ENCODE assay signal across 9 cellular contexts in genomic region chr20:51800769-51801219, GRCh38. TPM values are rescaled to one million over a fixed set of nuclear protein-coding genes. Genes with fewer than 3 reads are reported as not detected.
A peak's percentile ranks its signal among the peaks of the same experiment; 100 is the strongest.
DNase-seq lines count a peak whose midpoint lies in the region; ATAC-seq and TF ChIP-seq lines count a peak whose summit lies in the region.
"Had no signal": no experiment of that assay in that cellular context is flagged by ENCODE, and none has a peak within 500 bp of the region (broad histone marks: within the 10 kb centered on the region; RNA-seq: fewer than 3 reads in every experiment).

No MANE protein-coding gene starts in this region.

- in situ Hi-C loops in GM23248 (cut with MboI) = no loop called here

- H3K4me1 ChIP-seq in GM23248 (ENCODE audit: insufficient read depth) = 0 out of 2 replicates have a peak, but pooled peaks cover 5% of the 10 kb centered on the region
- peaks cover 0 to 28% (median 18%) of the 10 kb centered on the region in 3 donors for H3K4me1 ChIP-seq in gastroesophageal sphincter

- no peak for TF ChIP-seq EP300 in gastroesophageal sphincter (IDR thresholded peaks at IDR 0.05)

- no peak for TF ChIP-seq POLR2A in gastroesophageal sphincter (IDR thresholded peaks at IDR 0.05)

- H3K9me2 ChIP-seq in GM23248 (ENCODE audit: insufficient read depth) = no peaks in the 10 kb centered on the region

- H3K27me3 ChIP-seq in GM23248 (replicated peaks; ENCODE audit: insufficient read depth) (peaks cover 40% of the 10 kb centered on the region), gastroesophageal sphincter (peaks cover 55% of the 10 kb centered on the region)

- peak; percentile 30 for DNase-seq in GM23248
- no peak for DNase-seq in SK-N-MC (ENCODE audit: low read depth, low spot score)
- peak; percentile 11 for DNase-seq in fibroblast of the aortic adventitia (ENCODE audit: low read depth)
- DNase-seq in retina = peak; percentile 56
- no peak for DNase-seq in NCI-H774 (lab: John Stamatoyannopoulos, UW)

- H4K20me1 ChIP-seq in GM23248 (ENCODE audit: insufficient read depth) = no peaks in the 10 kb centered on the region

- no peaks in the 10 kb centered on the region for H3K9me3 ChIP-seq in GM23248 (ENCODE audit: low read depth)
- no peaks in the 10 kb centered on the region for H3K9me3 ChIP-seq in SK-N-MC (ENCODE audit: low read depth, low read length)
- H3K9me3 ChIP-seq in gastroesophageal sphincter = no peaks in the 10 kb centered on the region

- peak overlapping the region; percentile 85 for H3K4me2 ChIP-seq in GM23248 (ENCODE audit: unreplicated experiment)

- H3K9ac ChIP-seq in GM23248 (0 out of 2 replicates have a peak overlapping the region, but pooled peaks have one; percentile 24), SK-N-MC (ENCODE audit: insufficient read length) (peak overlapping the region; percentile 72)

- H3K27ac ChIP-seq in GM23248 = no peak overlapping the region
- H3K27ac ChIP-seq in SK-N-MC = no peak overlapping the region
- no peak overlapping the region for H3K27ac ChIP-seq in gastroesophageal sphincter

- H3K36me3 ChIP-seq in GM23248 (ENCODE audit: low read depth) = no peaks in the 10 kb centered on the region
- no peaks in the 10 kb centered on the region for H3K36me3 ChIP-seq in SK-N-MC (ENCODE audit: insufficient read depth, low read length)
- H3K36me3 ChIP-seq in gastroesophageal sphincter = no peaks in the 10 kb centered on the region

- peak overlapping the region; percentile 89 for H2AFZ ChIP-seq in GM23248

- 0 out of 2 replicates have a peak, but pooled peaks cover 10% of the 10 kb centered on the region for H3F3A ChIP-seq in GM23248 (ENCODE audit: insufficient read depth)

- 1 to 2% methylated on average over 38 of the region's 38 CpGs for WGBS in GM23248 (ENCODE audit: low coverage in 1 of 2, low lambda C conversion rate in 2 of 2, missing lambda C conversion rate in 2 of 2), 2 experiments
- WGBS in gastroesophageal sphincter (ENCODE audit: low coverage in 1 of 2), 2 donors = 0% methylated on average over 9 of the region's 38 CpGs; no CpG with 5 or more reads in 1 of the 2 donors

- ATAC-seq in GM18909 (IDR thresholded peaks at IDR 0.05; ENCODE audit: poor library complexity, unreplicated experiment) (no peak), HG03457 (IDR thresholded peaks at IDR 0.05; ENCODE audit: unreplicated experiment) (no peak), gastroesophageal sphincter (no peak)

- TF ChIP-seq CTCF in fibroblast of the aortic adventitia (IDR thresholded peaks at IDR 0.05; ENCODE audit: insufficient read depth, low read length) = no peak
- TF ChIP-seq CTCF in gastroesophageal sphincter (IDR thresholded peaks at IDR 0.05) = no peak

- H3K4me3 ChIP-seq in GM23248 (peak overlapping the region; percentile 75), SK-N-MC (peak overlapping the region; percentile 75), fibroblast of the aortic adventitia (ENCODE audit: low read depth, low read length) (peak overlapping the region; percentile 58), gastroesophageal sphincter (peak overlapping the region in 1 of 2 donors; percentile 48)

- no peaks in the 10 kb centered on the region for H3K79me2 ChIP-seq in GM23248 (ENCODE audit: insufficient read depth)

RNA-seq across cellular contexts. Expression of gene SALL4, which starts 1.5 kb away (rescaled TPM):
- not detected in 2 replicates for total RNA-seq in GM23248 (2014; rRNA removed; shearing (Covaris generic))
- polyA plus RNA-seq in GM23248 (2016; fragmentation: Nextera tagmentation; extraction: Ambion mirVana) = not detected in 2 replicates
- total RNA-seq in fibroblast of the aortic adventitia (ENCODE audit: low replicate concordance) (0.36 and 4.1 TPM in 2 replicates), gastroesophageal sphincter (not detected)
- total RNA-seq: mononuclear cell had no signal

RNA-seq across cellular contexts. Expression of gene ATP9A, which starts 32.6 kb away (rescaled TPM):
- 14.2 and 15.9 TPM in 2 replicates for total RNA-seq in GM23248 (2014; rRNA removed; shearing (Covaris generic))
- 6.7 and 6.9 TPM in 2 replicates for polyA plus RNA-seq in GM23248 (2016; fragmentation: Nextera tagmentation; extraction: Ambion mirVana)
- 23.7 and 69.1 TPM in 2 replicates for total RNA-seq in fibroblast of the aortic adventitia (ENCODE audit: low replicate concordance)
- 10 to 100 TPM; 49.3 to 80.2 (median 57.7) TPM for total RNA-seq in gastroesophageal sphincter

Comparison
In these comparisons a context has a peak if more than half of its experiments do, and no peak if none do; other contexts are left out.
1. DNase-seq: peak in GM23248 (single experiment), fibroblast of the aortic adventitia (single experiment) and retina (single experiment); none in SK-N-MC (single experiment) and NCI-H774 (single experiment).